In genomic region chr16:20383106-20384029, GRCh38 we compare ENCODE assay signal across 1 cellular context.
TF ChIP-seq lines count a peak whose summit lies in the region.

No MANE protein-coding gene starts in this region.

TF ChIP-seq in H1, 55 proteins besides CTCF, POLR2A, EP300 and RAD21:
- no peak for TF ChIP-seq NANOG (IDR thresholded peaks at IDR 0.05; ENCODE audit: insufficient read depth, low read depth, low read length, poor library complexity, severe bottlenecking)
- TF ChIP-seq RFX5 (IDR thresholded peaks at IDR 0.05; ENCODE audit: borderline replicate concordance, low read depth, low read length): no peak
- no peak for TF ChIP-seq POU5F1 (IDR thresholded peaks at IDR 0.05; ENCODE audit: low read depth, low read length)
- no peak for TF ChIP-seq JUN (IDR thresholded peaks at IDR 0.05; ENCODE audit: low read depth, low read length)
- TF ChIP-seq, protein P1, sequence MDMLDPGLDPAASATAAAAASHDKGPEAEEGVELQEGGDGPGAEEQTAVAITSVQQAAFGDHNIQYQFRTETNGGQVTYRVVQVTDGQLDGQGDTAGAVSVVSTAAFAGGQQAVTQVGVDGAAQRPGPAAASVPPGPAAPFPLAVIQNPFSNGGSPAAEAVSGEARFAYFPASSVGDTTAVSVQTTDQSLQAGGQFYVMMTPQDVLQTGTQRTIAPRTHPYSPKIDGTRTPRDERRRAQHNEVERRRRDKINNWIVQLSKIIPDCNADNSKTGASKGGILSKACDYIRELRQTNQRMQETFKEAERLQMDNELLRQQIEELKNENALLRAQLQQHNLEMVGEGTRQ (IDR thresholded peaks at IDR 0.05; ENCODE audit: low read length): no peak
- TF ChIP-seq SIRT6 (IDR thresholded peaks at IDR 0.05; ENCODE audit: low read length): no peak
- no peak for TF ChIP-seq SIN3A (conservative IDR thresholded peaks at IDR 0.05 in 1 of 2, IDR thresholded peaks at IDR 0.05 in 1 of 2; ENCODE audit: low read depth in 1 of 2, low read length in 2 of 2)
- TF ChIP-seq JUND (IDR thresholded peaks at IDR 0.05; ENCODE audit: low read length): no peak
- no peak for TF ChIP-seq RXRA (IDR thresholded peaks at IDR 0.05; ENCODE audit: insufficient read depth, low read depth, low read length)
- no peak for TF ChIP-seq ZNF274 (IDR thresholded peaks at IDR 0.05; ENCODE audit: borderline replicate concordance, extremely low read depth, low read length)
- TF ChIP-seq YY1 (IDR thresholded peaks at IDR 0.05; ENCODE audit: low read depth, low read length): no peak
- TF ChIP-seq BACH1 (IDR thresholded peaks at IDR 0.05; ENCODE audit: low read length): no peak
- no peak for TF ChIP-seq TEAD4 (IDR thresholded peaks at IDR 0.05; ENCODE audit: low read depth, low read length)
- no peak for TF ChIP-seq TAF7 (optimal IDR thresholded peaks at IDR 0.05; ENCODE audit: borderline replicate concordance, low read depth, low read length)
- no peak for TF ChIP-seq NRF1 (IDR thresholded peaks at IDR 0.05; ENCODE audit: low read depth, low read length)
- no peak for TF ChIP-seq SP4 (IDR thresholded peaks at IDR 0.05; ENCODE audit: low read length)
TF ChIP-seq in H1: peak in this region for 0.
